17 cellular contexts compared by ENCODE assay signal in the genomic region with DNA sequence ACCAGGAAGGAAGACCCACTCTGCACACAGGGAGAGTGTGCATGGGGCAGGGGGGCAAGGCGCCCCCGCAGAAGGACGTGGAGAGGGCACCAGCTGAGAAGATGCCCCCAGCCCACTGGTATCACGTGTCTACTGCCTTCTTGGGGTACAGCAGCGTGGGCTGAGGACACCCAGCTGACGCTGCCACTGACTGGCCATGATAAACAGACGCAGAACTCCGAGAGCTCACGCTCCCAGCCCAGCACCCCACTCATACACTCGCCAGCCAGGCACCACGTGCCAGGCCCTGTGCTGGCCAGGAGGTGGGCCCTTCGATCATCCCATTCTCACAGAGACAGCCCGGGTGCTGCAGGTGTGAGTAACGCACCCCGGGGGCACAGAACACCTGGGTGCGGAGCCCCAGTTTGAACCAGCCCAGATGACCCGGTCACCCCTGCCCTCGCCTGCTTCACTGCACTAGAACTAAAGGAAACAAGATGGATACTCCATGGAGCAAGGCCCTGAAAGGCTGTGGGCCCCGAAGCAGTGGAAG.
DNase-seq lines count a peak whose midpoint lies in the region; ATAC-seq and TF ChIP-seq lines count a peak whose summit lies in the region.
"Had no signal": no experiment of that assay in that cellular context is flagged by ENCODE, and none has a peak within 500 bp of the region (broad histone marks: within the 10 kb centered on the region; RNA-seq: fewer than 3 reads in every experiment).

No MANE protein-coding gene starts in this region.

- H3K4ac ChIP-seq in mesendoderm (ENCODE audit: low read depth, low read length): no peak overlapping the region

- no peak overlapping the region for H2AK5ac ChIP-seq in mesendoderm (ENCODE audit: low read length)

- H3K27ac ChIP-seq in SK-N-SH (ENCODE audit: low read depth in 2 of 2, low read length in 1 of 2) (peak overlapping the region in 1 of 2 experiments; percentile 12; a peak in 1 of 4 replicates), mesendoderm (ENCODE audit: low read depth, low read length) (no peak overlapping the region)
- H3K27ac ChIP-seq: esophagus muscularis mucosa, tibial nerve had no signal

- H3K9me2 ChIP-seq in SK-N-SH: no peaks in the 10 kb centered on the region

- H3K9ac ChIP-seq in SK-N-SH (no peak overlapping the region), mesendoderm (ENCODE audit: low read length) (no peak overlapping the region)

- peak overlapping the region; percentile 59 for H3K27ac Mint-ChIP-seq in stimulated activated memory B cell treated with anti-CD40 and anti-IgM and Interleukin-4, amounts not matched to agents 10 μg/mL and 1 μg/mL and 100 μg/mL, for 72 hours
- H3K27ac Mint-ChIP-seq: CD4-positive, alpha-beta T cell had no signal

- H3K36me3 Mint-ChIP-seq in stimulated activated memory B cell treated with anti-CD40 and anti-IgM and Interleukin-4, amounts not matched to agents 10 μg/mL and 1 μg/mL and 100 μg/mL, for 72 hours: peaks cover 65% of the 10 kb centered on the region

- H3K27me3 ChIP-seq in SK-N-SH (ENCODE audit: insufficient read depth): no peaks in the 10 kb centered on the region
- no peaks in the 10 kb centered on the region for H3K27me3 ChIP-seq in mesendoderm (ENCODE audit: insufficient read depth, low read length, poor library complexity)
- H3K27me3 ChIP-seq: esophagus muscularis mucosa, tibial nerve had no signal

- H3K4me2 ChIP-seq in SK-N-SH: no peak overlapping the region
- H3K4me2 ChIP-seq in mesendoderm (ENCODE audit: low read length): no peak overlapping the region

- H3K4me3 Mint-ChIP-seq in stimulated activated memory B cell treated with anti-CD40 and anti-IgM and Interleukin-4, amounts not matched to agents 10 μg/mL and 1 μg/mL and 100 μg/mL, for 72 hours: no peak overlapping the region
- H3K4me3 Mint-ChIP-seq: CD4-positive, alpha-beta T cell had no signal

- no peak overlapping the region for H4K8ac ChIP-seq in mesendoderm (ENCODE audit: low read depth, low read length)

- no peak for TF ChIP-seq EP300 in SK-N-SH (IDR thresholded peaks at IDR 0.05; ENCODE audit: borderline replicate concordance in 1 of 2, low read depth in 1 of 2, low read length in 1 of 2)

- peaks cover 5% of the 10 kb centered on the region; the same call in 1 of the 2 replicates for H3K9me3 ChIP-seq in SK-N-SH
- H3K9me3 ChIP-seq: HAP-1 had no signal

- 94% methylated on average over 18 of the region's 19 CpGs for WGBS in SK-N-SH (ENCODE audit: low lambda C conversion rate)
- no CpG with 5 or more reads among the region's 19 CpGs for WGBS in mesendoderm (ENCODE audit: extremely low coverage, insufficient coverage, low lambda C conversion rate)

- H3K56ac ChIP-seq in mesendoderm (ENCODE audit: low read length): peak overlapping the region; percentile 54

- H2BK15ac ChIP-seq in mesendoderm (replicated peaks; ENCODE audit: low read depth): no peak overlapping the region

- no peak for ATAC-seq in stimulated activated memory B cell treated with anti-CD40 and anti-IgM and Interleukin-4, amounts not matched to agents 10 μg/mL and 1 μg/mL and 100 μg/mL, for 72 hours
- ATAC-seq in HG03571 (IDR thresholded peaks at IDR 0.05; ENCODE audit: unreplicated experiment) (no peak), GM21576 (IDR thresholded peaks at IDR 0.05; ENCODE audit: unreplicated experiment) (no peak), GM18907 (IDR thresholded peaks at IDR 0.05; ENCODE audit: unreplicated experiment) (no peak)
- ATAC-seq: naive thymus-derived CD4-positive, alpha-beta T cell had no signal

- POLR2A ChIA-PET in SK-N-SH (lab: Yijun Ruan, JAX): no interaction called here

- no peak for TF ChIP-seq CTCF in SK-N-SH (IDR thresholded peaks at IDR 0.05)

- H3K79me2 ChIP-seq in SK-N-SH (ENCODE audit: insufficient read depth): no peaks in the 10 kb centered on the region
- H3K79me2 ChIP-seq in mesendoderm (ENCODE audit: control insufficient read depth, insufficient read depth, low read length): no peaks in the 10 kb centered on the region

- DNase-seq in activated naive CD4-positive, alpha-beta T cell treated with anti-CD3 and anti-CD28 coated beads, Interleukin-2, amount 50 U/mL, for 16 hours: peak; percentile 7
- DNase-seq in activated naive CD4-positive, alpha-beta T cell (lab: John Stamatoyannopoulos, UW): no peak
- DNase-seq in SK-N-SH (peak; percentile 26), mesendoderm (no peak)
- DNase-seq: amniotic stem cell; caudate nucleus; NCI-H2029; stimulated activated naive CD4-positive, alpha-beta T cell treated with Interleukin-2 at 50 U/mL for 16 hours had no signal

- no peaks in the 10 kb centered on the region for H3K79me1 ChIP-seq in mesendoderm (ENCODE audit: low read length)

- H3K23ac ChIP-seq in mesendoderm (ENCODE audit: low read length): no peak overlapping the region

- peaks cover 52% of the 10 kb centered on the region for H3K4me1 Mint-ChIP-seq in stimulated activated memory B cell treated with anti-CD40 and anti-IgM and Interleukin-4, amounts not matched to agents 10 μg/mL and 1 μg/mL and 100 μg/mL, for 72 hours

- H3K4me1 ChIP-seq in SK-N-SH (ENCODE audit: control insufficient read depth in 1 of 2, insufficient read depth in 2 of 2, low read depth in 1 of 2, low read length in 1 of 2) (peaks cover 13 to 24% of the 10 kb centered on the region in 2 experiments; a peak in 3 of 4 replicates), mesendoderm (ENCODE audit: control insufficient read depth, low read depth, low read length) (peaks cover 2% of the 10 kb centered on the region)
- H3K4me1 ChIP-seq: HAP-1 had no signal

- H2BK5ac ChIP-seq in mesendoderm (ENCODE audit: low read length): no peak overlapping the region

- H2AFZ ChIP-seq in SK-N-SH (ENCODE audit: low read depth): no peak overlapping the region

- H2BK120ac ChIP-seq in mesendoderm (ENCODE audit: low read depth, low read length): no peak overlapping the region

- H3K4me3 ChIP-seq in SK-N-SH (ENCODE audit: low read depth in 2 of 2, low read length in 1 of 2): no peak overlapping the region
- no peak overlapping the region for H3K4me3 ChIP-seq in mesendoderm (ENCODE audit: low read length)
- H3K4me3 ChIP-seq: esophagus muscularis mucosa, HAP-1, tibial nerve had no signal

- H3F3A ChIP-seq in SK-N-SH (replicated peaks; ENCODE audit: insufficient read depth): no peaks in the 10 kb centered on the region

- no peak for TF ChIP-seq RAD21 in SK-N-SH (IDR thresholded peaks at IDR 0.05; ENCODE audit: low read length)

- CTCF ChIA-PET in SK-N-SH (lab: Yijun Ruan, JAX): interaction anchor here (1.9 kb wide), 1 partner anchor 24 kb away, joined by 5 read pairs; no protein-coding TSS in a partner anchor

- no peak overlapping the region for H3K18ac ChIP-seq in mesendoderm (ENCODE audit: low read length)

- H3K27me3 Mint-ChIP-seq in stimulated activated memory B cell treated with anti-CD40 and anti-IgM and Interleukin-4, amounts not matched to agents 10 μg/mL and 1 μg/mL and 100 μg/mL, for 72 hours: no peaks in the 10 kb centered on the region
- H3K27me3 Mint-ChIP-seq: CD4-positive, alpha-beta T cell; naive thymus-derived CD4-positive, alpha-beta T cell had no signal

- H4K20me1 ChIP-seq in SK-N-SH (ENCODE audit: insufficient read depth): no peaks in the 10 kb centered on the region

- peaks cover 12% of the 10 kb centered on the region for H3K9me3 Mint-ChIP-seq in stimulated activated memory B cell treated with anti-CD40 and anti-IgM and Interleukin-4, amounts not matched to agents 10 μg/mL and 1 μg/mL and 100 μg/mL, for 72 hours

- no peak overlapping the region for H4K5ac ChIP-seq in mesendoderm (ENCODE audit: low read length)

- H3K36me3 ChIP-seq in SK-N-SH (replicated peaks in 1 of 2; ENCODE audit: control insufficient read depth in 1 of 2, insufficient read depth in 2 of 2, low read length in 1 of 2) (peaks cover 0 to 3% of the 10 kb centered on the region in 2 experiments), mesendoderm (ENCODE audit: control insufficient read depth, insufficient read depth, low read length) (no peaks in the 10 kb centered on the region)
- H3K36me3 ChIP-seq: esophagus muscularis mucosa, HAP-1 had no signal

TF ChIP-seq in SK-N-SH, 30 proteins besides CTCF, POLR2A, EP300 and RAD21 (continues in another document):
- no peak for TF ChIP-seq ELF1 (IDR thresholded peaks at IDR 0.05)
- TF ChIP-seq, protein P1, sequence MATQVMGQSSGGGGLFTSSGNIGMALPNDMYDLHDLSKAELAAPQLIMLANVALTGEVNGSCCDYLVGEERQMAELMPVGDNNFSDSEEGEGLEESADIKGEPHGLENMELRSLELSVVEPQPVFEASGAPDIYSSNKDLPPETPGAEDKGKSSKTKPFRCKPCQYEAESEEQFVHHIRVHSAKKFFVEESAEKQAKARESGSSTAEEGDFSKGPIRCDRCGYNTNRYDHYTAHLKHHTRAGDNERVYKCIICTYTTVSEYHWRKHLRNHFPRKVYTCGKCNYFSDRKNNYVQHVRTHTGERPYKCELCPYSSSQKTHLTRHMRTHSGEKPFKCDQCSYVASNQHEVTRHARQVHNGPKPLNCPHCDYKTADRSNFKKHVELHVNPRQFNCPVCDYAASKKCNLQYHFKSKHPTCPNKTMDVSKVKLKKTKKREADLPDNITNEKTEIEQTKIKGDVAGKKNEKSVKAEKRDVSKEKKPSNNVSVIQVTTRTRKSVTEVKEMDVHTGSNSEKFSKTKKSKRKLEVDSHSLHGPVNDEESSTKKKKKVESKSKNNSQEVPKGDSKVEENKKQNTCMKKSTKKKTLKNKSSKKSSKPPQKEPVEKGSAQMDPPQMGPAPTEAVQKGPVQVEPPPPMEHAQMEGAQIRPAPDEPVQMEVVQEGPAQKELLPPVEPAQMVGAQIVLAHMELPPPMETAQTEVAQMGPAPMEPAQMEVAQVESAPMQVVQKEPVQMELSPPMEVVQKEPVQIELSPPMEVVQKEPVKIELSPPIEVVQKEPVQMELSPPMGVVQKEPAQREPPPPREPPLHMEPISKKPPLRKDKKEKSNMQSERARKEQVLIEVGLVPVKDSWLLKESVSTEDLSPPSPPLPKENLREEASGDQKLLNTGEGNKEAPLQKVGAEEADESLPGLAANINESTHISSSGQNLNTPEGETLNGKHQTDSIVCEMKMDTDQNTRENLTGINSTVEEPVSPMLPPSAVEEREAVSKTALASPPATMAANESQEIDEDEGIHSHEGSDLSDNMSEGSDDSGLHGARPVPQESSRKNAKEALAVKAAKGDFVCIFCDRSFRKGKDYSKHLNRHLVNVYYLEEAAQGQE (IDR thresholded peaks at IDR 0.05; ENCODE audit: low read depth, low read length): no peak
- TF ChIP-seq, protein P2, sequence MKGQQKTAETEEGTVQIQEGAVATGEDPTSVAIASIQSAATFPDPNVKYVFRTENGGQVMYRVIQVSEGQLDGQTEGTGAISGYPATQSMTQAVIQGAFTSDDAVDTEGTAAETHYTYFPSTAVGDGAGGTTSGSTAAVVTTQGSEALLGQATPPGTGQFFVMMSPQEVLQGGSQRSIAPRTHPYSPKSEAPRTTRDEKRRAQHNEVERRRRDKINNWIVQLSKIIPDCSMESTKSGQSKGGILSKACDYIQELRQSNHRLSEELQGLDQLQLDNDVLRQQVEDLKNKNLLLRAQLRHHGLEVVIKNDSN (IDR thresholded peaks at IDR 0.05; ENCODE audit: borderline replicate concordance, low read depth): no peak
- no peak for TF ChIP-seq FOXJ3 (CRISPR knock-in tag; IDR thresholded peaks at IDR 0.05)
- no peak for TF ChIP-seq TAF1 (IDR thresholded peaks at IDR 0.05; ENCODE audit: borderline replicate concordance, low read depth, low read length)
- no peak for TF ChIP-seq GATA2 (CRISPR knock-in tag; IDR thresholded peaks at IDR 0.05)
- no peak for TF ChIP-seq RFX5 (IDR thresholded peaks at IDR 0.05; ENCODE audit: low read length)

Comparison
In these comparisons a context has a peak if more than half of its experiments do, and no peak if none do; other contexts are left out.
1. DNase-seq: peak in activated naive CD4-positive, alpha-beta T cell treated with anti-CD3 and anti-CD28 coated beads, Interleukin-2, amount 50 U/mL, for 16 hours (single experiment) and SK-N-SH (single experiment); none in activated naive CD4-positive, alpha-beta T cell (0 of 4) and mesendoderm (single experiment).